Comparison of ENCODE assay signal across 8 cellular contexts in genomic region chr5:147935032-147935431, GRCh38. TPM values are rescaled to one million over a fixed set of nuclear protein-coding genes. Genes with fewer than 3 reads are reported as not detected.
DNase-seq lines count a peak whose midpoint lies in the region; ATAC-seq and TF ChIP-seq lines count a peak whose summit lies in the region.
"Had no signal": no experiment of that assay in that cellular context is flagged by ENCODE, and none has a peak within 500 bp of the region (broad histone marks: within the 10 kb centered on the region; RNA-seq: fewer than 3 reads in every experiment).

No MANE protein-coding gene starts in this region.

- no peaks in the 10 kb centered on the region for H3K36me3 ChIP-seq in HEK293 (ENCODE audit: control insufficient read depth in 2 of 2, insufficient read depth in 1 of 2, low read length in 2 of 2)
- no peaks in the 10 kb centered on the region for H3K36me3 ChIP-seq in stomach
- no peaks in the 10 kb centered on the region for H3K36me3 ChIP-seq in spleen
- H3K36me3 ChIP-seq: SJCRH30 had no signal

- POLR2A ChIA-PET in HEK293 (lab: Yijun Ruan, JAX): no interaction called here

- H3K4me3 ChIP-seq in HEK293 (ENCODE audit: low read depth, low read length) (no peak overlapping the region), stomach (no peak overlapping the region), spleen (no peak overlapping the region)
- H3K4me3 ChIP-seq: SJCRH30 had no signal

- no peaks in the 10 kb centered on the region for H3K27me3 ChIP-seq in stomach
- peaks cover 0 to 4% (median 0%) of the 10 kb centered on the region in 7 donors for H3K27me3 ChIP-seq in spleen (replicated peaks in 1 of 7)
- H3K27me3 ChIP-seq: SJCRH30 had no signal

- ATAC-seq in HG02840 (IDR thresholded peaks at IDR 0.05; ENCODE audit: low FRiP score, unreplicated experiment): no peak

- CTCF ChIA-PET in HEK293 (lab: Yijun Ruan, JAX): interaction anchor here (0.5 to 9.1 kb wide), 22 partner anchors 9 to 730 kb away, joined by 3 to 172 read pairs (median 4); partner anchors contain the start of gene SCGB3A2

- peak; percentile 39; the same call in 1 of the 2 replicates for TF ChIP-seq CTCF in HEK293 (tag by site-specific recombination; IDR thresholded peaks at IDR 0.05)
- peak in 3 of 7 experiments; percentile 43 to 75 (median 50) for TF ChIP-seq CTCF in stomach (IDR thresholded peaks at IDR 0.05)
- TF ChIP-seq CTCF in spleen (IDR thresholded peaks at IDR 0.05 in 8 of 11, conservative IDR thresholded peaks at IDR 0.05 in 3 of 11): peak in 1 of 11 experiments; percentile 16

- no peak for TF ChIP-seq EP300 in stomach (IDR thresholded peaks at IDR 0.05)

- no peaks in the 10 kb centered on the region for H3K9me3 ChIP-seq in HEK293 (ENCODE audit: control insufficient read depth, insufficient read depth, low read depth, low read length)
- no peaks in the 10 kb centered on the region for H3K9me3 ChIP-seq in stomach
- H3K9me3 ChIP-seq in spleen: no peaks in the 10 kb centered on the region
- H3K9me3 ChIP-seq: SJCRH30 had no signal

- no peak overlapping the region for H3K27ac ChIP-seq in HEK293 (ENCODE audit: extremely low read depth, low read depth, low read length)
- no peak overlapping the region for H3K27ac ChIP-seq in stomach
- H3K27ac ChIP-seq in spleen: no peak overlapping the region
- H3K27ac ChIP-seq: SJCRH30 had no signal

- DNase-seq in NCI-H748 (lab: John Stamatoyannopoulos, UW; ENCODE audit: unreplicated experiment) (peak; percentile 69), dermis microvascular lymphatic vessel endothelial cell (ENCODE audit: low read depth in 2 of 2) (peak; percentile 47 to 66), myocyte (ENCODE audit: low read depth) (peak; percentile 39), stomach (no peak), spleen (no peak)

- TF ChIP-seq POLR2A in stomach (IDR thresholded peaks at IDR 0.05) (no peak), spleen (IDR thresholded peaks at IDR 0.05) (no peak)

- intact Hi-C loops in stomach (cut with DNase I; ENCODE audit: low total_unique reads) (loop anchor here (10.0 kb wide), 1 partner anchor 50 kb away; no protein-coding TSS in a partner anchor), spleen (cut with DNase I; ENCODE audit: low total_unique reads) (no loop called here)

- 0 to 9% (median 2%) methylated on average over 3 of the region's 3 CpGs for WGBS in stomach, 5 donors
- 0 to 5% (median 3%) methylated on average over 3 of the region's 3 CpGs for WGBS in spleen, 5 donors

- H3K4me1 ChIP-seq in HEK293 (ENCODE audit: control insufficient read depth, insufficient read depth, low read length): no peaks in the 10 kb centered on the region
- no peaks in the 10 kb centered on the region for H3K4me1 ChIP-seq in stomach
- no peaks in the 10 kb centered on the region for H3K4me1 ChIP-seq in spleen
- H3K4me1 ChIP-seq: SJCRH30 had no signal

TF ChIP-seq in HEK293, 187 proteins besides CTCF, POLR2A, EP300 and RAD21:
- TF ChIP-seq MEIS1 (CRISPR knock-in tag; IDR thresholded peaks at IDR 0.05; ENCODE audit: borderline replicate concordance) (peak; percentile 88), ZBTB20 (tag by site-specific recombination; IDR thresholded peaks at IDR 0.05) (no peak), ZNF654 (tag by site-specific recombination; IDR thresholded peaks at IDR 0.05; ENCODE audit: low read depth) (peak; percentile 70), ZNF660 (tag by site-specific recombination; IDR thresholded peaks at IDR 0.05) (peak; percentile 53; the same call in 1 of the 2 replicates)
TF ChIP-seq in HEK293: peak in this region for 3.

RNA-seq across cellular contexts. Expression of gene C5orf46, which starts 28.7 kb away (rescaled TPM):
- total RNA-seq in dermis microvascular lymphatic vessel endothelial cell: not detected in 2 replicates
- total RNA-seq in myocyte: not detected in 2 replicates
- polyA plus RNA-seq in myocyte (2012): 25.7 TPM
- total RNA-seq in stomach: not detected
- not detected for polyA plus RNA-seq in stomach
- not detected for total RNA-seq in spleen
- not detected for polyA plus RNA-seq in spleen

RNA-seq across cellular contexts. Expression of gene SCGB3A2, which starts 56.5 kb away (rescaled TPM):
- total RNA-seq in dermis microvascular lymphatic vessel endothelial cell (not detected in 2 replicates), myocyte (not detected in 2 replicates), stomach (1 to 10 TPM in 1 of 5 donors, not detected in 4; 6.4 TPM), spleen (not detected)
- polyA plus RNA-seq in myocyte (2012): not detected
- polyA plus RNA-seq in stomach (not detected), spleen (under 1 TPM in 1 of 3 donors, not detected in 2; 0.67 TPM)
- total RNA-seq: SJCRH30 had no signal

Comparison
In these comparisons a context has a peak if more than half of its experiments do, and no peak if none do; other contexts are left out.
1. DNase-seq: peak in NCI-H748 (single experiment), dermis microvascular lymphatic vessel endothelial cell (2 of 2) and myocyte (single experiment); none in stomach (single experiment) and spleen (single experiment).